10 cellular contexts compared by ENCODE assay signal in genomic region chr22:20748820-20749428, GRCh38. TPM values are rescaled to one million over a fixed set of nuclear protein-coding genes. Genes with fewer than 3 reads are reported as not detected.
DNase-seq lines count a peak whose midpoint lies in the region; ATAC-seq, FAIRE-seq and TF ChIP-seq lines count a peak whose summit lies in the region.
"Had no signal": no experiment of that assay in that cellular context is flagged by ENCODE, and none has a peak within 500 bp of the region (broad histone marks: within the 10 kb centered on the region; RNA-seq: fewer than 3 reads in every experiment).

No MANE protein-coding gene starts in this region.

- in situ Hi-C loops in GM12878 (cut with MboI): no loop called here

- H3K4me3 Mint-ChIP-seq in activated naive CD8-positive, alpha-beta T cell: no peak overlapping the region
- no peak overlapping the region for H3K4me3 Mint-ChIP-seq in activated naive CD8-positive, alpha-beta T cell treated with anti-CD3 and anti-CD28 coated beads for 36 hours

- no peaks in the 10 kb centered on the region for H3F3A ChIP-seq in PC-9 (ENCODE audit: insufficient read depth, low read depth)

- no peak for DNase-seq in activated naive CD8-positive, alpha-beta T cell treated with anti-CD3 and anti-CD28 coated beads for 36 hours
- DNase-seq in GM12878 (ENCODE audit: low read depth, low spot score) (peak; percentile 82), thoracic aorta (ENCODE audit: low spot score) (no peak), SKM-1 (lab: John Stamatoyannopoulos, UW; ENCODE audit: unreplicated experiment) (no peak), left ventricle myocardium inferior (no peak), PC-9 (no peak)
- DNase-seq: Kasumi-1 had no signal

- H3K4me2 ChIP-seq in GM12878 (ENCODE audit: control insufficient read depth, insufficient read depth) (peak overlapping the region; percentile 73), PC-9 (no peak overlapping the region)

- H3K4me3 ChIP-seq in GM12878: peak overlapping the region; percentile 13; the same call in 1 of the 2 replicates
- H3K4me3 ChIP-seq in thoracic aorta: no peak overlapping the region
- H3K4me3 ChIP-seq in left ventricle myocardium inferior: no peak overlapping the region
- no peak overlapping the region for H3K4me3 ChIP-seq in PC-9

- peak overlapping the region; percentile 66 for H3K9ac ChIP-seq in GM12878 (ENCODE audit: control insufficient read depth, insufficient read depth, low read length)

- H3K36me3 ChIP-seq in GM12878 (ENCODE audit: control insufficient read depth in 2 of 2, insufficient read depth in 2 of 2, low read length in 1 of 2) (peaks cover 9 to 33% of the 10 kb centered on the region in 2 experiments; a peak in 3 of 4 replicates), thoracic aorta (peaks cover 34% of the 10 kb centered on the region), left ventricle myocardium inferior (peaks cover 86% of the 10 kb centered on the region), PC-9 (ENCODE audit: low read depth) (no peaks in the 10 kb centered on the region)

- TF ChIP-seq CTCF in GM12878 (IDR thresholded peaks at IDR 0.05 in 2 of 3, conservative IDR thresholded peaks at IDR 0.05 in 1 of 3; ENCODE audit: control insufficient read depth in 2 of 3, extremely low read depth in 1 of 3, insufficient read depth in 1 of 3, low read depth in 3 of 3, low read length in 3 of 3) (peak in 1 of 3 experiments; percentile 12; a peak in 1 of 6 replicates), thoracic aorta (IDR thresholded peaks at IDR 0.05) (no peak), left ventricle myocardium inferior (IDR thresholded peaks at IDR 0.05; ENCODE audit: borderline replicate concordance) (no peak), PC-9 (conservative IDR thresholded peaks at IDR 0.05) (no peak)

- SMC1A ChIA-PET in GM12878 (lab: Charles Lee; ENCODE audit: uncharacterized antibody, unreplicated experiment): interaction anchor here (0.6 to 4.2 kb wide), 4 partner anchors 27 to 331 kb away, joined by 3 to 41 read pairs (median 3); no protein-coding TSS in a partner anchor

- no peaks in the 10 kb centered on the region for H3K9me3 Mint-ChIP-seq in activated naive CD8-positive, alpha-beta T cell (ENCODE audit: low read depth)
- no peaks in the 10 kb centered on the region for H3K9me3 Mint-ChIP-seq in activated naive CD8-positive, alpha-beta T cell treated with anti-CD3 and anti-CD28 coated beads for 36 hours

- H3K27ac ChIP-seq in GM12878 (ENCODE audit: control insufficient read depth, insufficient read depth) (peak overlapping the region; percentile 76), thoracic aorta (peak overlapping the region; percentile 4 to 67), left ventricle myocardium inferior (replicated peaks) (no peak overlapping the region), PC-9 (no peak overlapping the region)
- H3K27ac ChIP-seq: C4-2B had no signal

- H3K79me2 ChIP-seq in GM12878 (ENCODE audit: control insufficient read depth, insufficient read depth, low read length) (no peaks in the 10 kb centered on the region), PC-9 (ENCODE audit: low read depth) (no peaks in the 10 kb centered on the region)

- H3K4me1 Mint-ChIP-seq in activated naive CD8-positive, alpha-beta T cell (ENCODE audit: low read depth): no peaks in the 10 kb centered on the region
- H3K4me1 Mint-ChIP-seq in activated naive CD8-positive, alpha-beta T cell treated with anti-CD3 and anti-CD28 coated beads for 36 hours: peaks cover 13% of the 10 kb centered on the region

- 21% methylated on average over 8 of the region's 8 CpGs for WGBS in GM12878 (ENCODE audit: insufficient coverage, insufficient replicate concordance, low lambda C conversion rate, missing lambda C conversion rate)

- H3K9me3 ChIP-seq in GM12878 (replicated peaks; ENCODE audit: control insufficient read depth, insufficient read depth, low read length) (no peaks in the 10 kb centered on the region), thoracic aorta (no peaks in the 10 kb centered on the region), left ventricle myocardium inferior (replicated peaks) (no peaks in the 10 kb centered on the region), PC-9 (ENCODE audit: insufficient read depth, low read depth) (no peaks in the 10 kb centered on the region)

- no peak for TF ChIP-seq POLR2A in GM12878 (IDR thresholded peaks at IDR 0.05; ENCODE audit: low read depth, low read length)

- ATAC-seq in HG03095 (IDR thresholded peaks at IDR 0.05; ENCODE audit: unreplicated experiment) (peak; percentile 54), GM12878 (peak; percentile 85), thoracic aorta (ENCODE audit: insufficient number of reproducible peaks, low FRiP score, low read depth) (no peak)

- no peaks in the 10 kb centered on the region for H4K20me1 ChIP-seq in GM12878 (ENCODE audit: control insufficient read depth, insufficient read depth)
- no peaks in the 10 kb centered on the region for H4K20me1 ChIP-seq in PC-9 (ENCODE audit: insufficient read depth)

- H3K27me3 Mint-ChIP-seq in activated naive CD8-positive, alpha-beta T cell: no peaks in the 10 kb centered on the region
- H3K27me3 Mint-ChIP-seq in activated naive CD8-positive, alpha-beta T cell treated with anti-CD3 and anti-CD28 coated beads for 36 hours: no peaks in the 10 kb centered on the region

- H3K27ac Mint-ChIP-seq in activated naive CD8-positive, alpha-beta T cell: peak overlapping the region; percentile 3
- no peak overlapping the region for H3K27ac Mint-ChIP-seq in activated naive CD8-positive, alpha-beta T cell treated with anti-CD3 and anti-CD28 coated beads for 36 hours

- TF ChIP-seq RAD21 in GM12878 (IDR thresholded peaks at IDR 0.05; ENCODE audit: insufficient read depth, low read depth, low read length): 0 out of 2 replicates have a peak, but pooled peaks have one; percentile 10

- H3K36me3 Mint-ChIP-seq in activated naive CD8-positive, alpha-beta T cell: no peaks in the 10 kb centered on the region
- H3K36me3 Mint-ChIP-seq in activated naive CD8-positive, alpha-beta T cell treated with anti-CD3 and anti-CD28 coated beads for 36 hours: peaks cover 5% of the 10 kb centered on the region

- H3K27me3 ChIP-seq in GM12878 (replicated peaks in 1 of 2; ENCODE audit: control insufficient read depth in 2 of 2, insufficient read depth in 2 of 2, low read length in 1 of 2) (no peaks in the 10 kb centered on the region), thoracic aorta (replicated peaks; ENCODE audit: insufficient read depth) (no peaks in the 10 kb centered on the region), left ventricle myocardium inferior (ENCODE audit: low read depth) (no peaks in the 10 kb centered on the region), PC-9 (ENCODE audit: insufficient read depth, low read depth) (no peaks in the 10 kb centered on the region)

- intact Hi-C loops in GM12878 (cut with micrococcal nuclease; ENCODE audit: unreplicated experiment) (no loop called here), left ventricle myocardium inferior (cut with micrococcal nuclease) (no loop called here), PC-9 (cut with micrococcal nuclease; ENCODE audit: unreplicated experiment) (no loop called here)

- BruUV-seq in GM12878 (replicated peaks; lab: Mats Ljungman, UMichigan): TSS peak; percentile 87
- no TSS peak for BruUV-seq in PC-9 (replicated peaks; lab: Mats Ljungman, UMichigan)

- POLR2A ChIA-PET in GM12878 (lab: Charles Lee): interaction anchor here (0.6 to 1.2 kb wide), 3 partner anchors 12 to 34 kb away, joined by 3 to 5 read pairs (median 3); no protein-coding TSS in a partner anchor
- POLR2A ChIA-PET in PC-9 (lab: Charles Lee; ENCODE audit: unreplicated experiment): no interaction called here

- TF ChIP-seq EP300 in GM12878 (IDR thresholded peaks at IDR 0.05; ENCODE audit: borderline replicate concordance in 1 of 2, control insufficient read depth in 1 of 2, low read depth in 2 of 2, low read length in 2 of 2): peak; percentile 79 to 88; a peak in 3 of 4 replicates

- RAD21 ChIA-PET in GM12878 (lab: Charles Lee; ENCODE audit: unreplicated experiment): interaction anchor here (1.0 to 3.8 kb wide), 2 partner anchors 35 to 254 kb away, joined by 4 to 27 read pairs; no protein-coding TSS in a partner anchor

- CTCF ChIA-PET in GM12878 (lab: Yijun Ruan, JAX) (interaction anchor here (0.9 to 3.8 kb wide), 9 partner anchors 8 to 185 kb away, joined by 3 to 28 read pairs (median 4); partner anchors contain the start of gene SERPIND1), PC-9 (lab: Charles Lee) (no interaction called here)

- no peaks in the 10 kb centered on the region for H3K9me2 ChIP-seq in PC-9 (ENCODE audit: insufficient read depth)

- peaks cover 53% of the 10 kb centered on the region for H3K4me1 ChIP-seq in GM12878 (ENCODE audit: control insufficient read depth, insufficient read depth, low read length)
- H3K4me1 ChIP-seq in thoracic aorta (ENCODE audit: control insufficient read depth in 1 of 2, low read depth in 2 of 2): peaks cover 0 to 35% of the 10 kb centered on the region in 2 donors
- H3K4me1 ChIP-seq in left ventricle myocardium inferior: peaks cover 15% of the 10 kb centered on the region
- H3K4me1 ChIP-seq in PC-9 (replicated peaks; ENCODE audit: insufficient read depth): no peaks in the 10 kb centered on the region

- FAIRE-seq in GM12878 (lab: Jason Lieb, UNC): no peak

- H2AFZ ChIP-seq in GM12878 (ENCODE audit: control insufficient read depth, low read depth, low read length) (no peak overlapping the region), PC-9 (no peak overlapping the region)

TF ChIP-seq in GM12878, 131 proteins besides CTCF, POLR2A, EP300 and RAD21 (continues in another document):
- TF ChIP-seq POU2F2 (IDR thresholded peaks at IDR 0.05; ENCODE audit: borderline replicate concordance, low read depth, low read length): no peak

RNA-seq across cellular contexts. Expression of gene SERPIND1, which starts 25.0 kb away (rescaled TPM):
- total RNA-seq in activated naive CD8-positive, alpha-beta T cell treated with anti-CD3 and anti-CD28 coated beads for 36 hours: not detected
- not detected in 2 replicates for total RNA-seq in GM12878 (2013; cell fraction: nucleolus; rRNA removed)
- total RNA-seq in GM12878 (2014; rRNA removed) (0.05 TPM in 1 of 2 replicates, not detected in the other), GM12878 (2014; rRNA removed; fragmentation: Illumina TruSeq; extraction: Trizol) (0.09 TPM in 2 replicates), GM12878 (2021) (0.11 and 0.38 TPM in 2 replicates), thoracic aorta (not detected), left ventricle myocardium inferior (0.16 TPM), PC-9 (2021) (not detected in 2 replicates)
- 0.45 TPM for polyA plus RNA-seq in GM12878 (2011; ENCODE audit: low read depth)
- polyA plus RNA-seq in GM12878 (2011; rRNA removed) (0.10 and 0.15 TPM in 2 replicates), GM12878 (2014; fragmentation: Illumina TruSeq; extraction: Trizol) (0.22 and 0.32 TPM in 2 replicates), GM12878 (2014; fragmentation: Nextera tagmentation; extraction: Ambion mirVana) (under 1 TPM; 0.44 to 0.85 TPM), GM12878 (2014; rRNA removed) (0.08 and 0.32 TPM in 2 replicates), GM12878 (2016; fragmentation: Nextera tagmentation; extraction: Ambion mirVana) (under 1 TPM; 0.40 to 0.43 TPM)
- polyA plus RNA-seq in GM12878 (2011; cell fraction: cytosol; rRNA removed): 0.15 and 0.25 TPM in 2 replicates
- polyA plus RNA-seq in GM12878 (2011; cell fraction: nucleus; rRNA removed): 0.07 and 0.12 TPM in 2 replicates
- 0.18 and 0.57 TPM in 2 replicates for polyA plus RNA-seq in GM12878 (2012)
- polyA minus RNA-seq in GM12878 (2011; rRNA and poly(A)+ RNA removed): 0.21 and 0.29 TPM in 2 replicates
- not detected in 2 replicates for polyA minus RNA-seq in GM12878 (2011; cell fraction: cytosol; rRNA and poly(A)+ RNA removed)
- polyA minus RNA-seq in GM12878 (2011; cell fraction: nucleus; rRNA and poly(A)+ RNA removed): not detected in 2 replicates

Comparison
In these comparisons a context has a peak if more than half of its experiments do, and no peak if none do; other contexts are left out.
1. H3K27ac ChIP-seq: peak in GM12878 (single experiment) and thoracic aorta (2 of 2); none in left ventricle myocardium inferior (single experiment) and PC-9 (single experiment).